8 cellular contexts compared by ENCODE assay signal in the genomic region with DNA sequence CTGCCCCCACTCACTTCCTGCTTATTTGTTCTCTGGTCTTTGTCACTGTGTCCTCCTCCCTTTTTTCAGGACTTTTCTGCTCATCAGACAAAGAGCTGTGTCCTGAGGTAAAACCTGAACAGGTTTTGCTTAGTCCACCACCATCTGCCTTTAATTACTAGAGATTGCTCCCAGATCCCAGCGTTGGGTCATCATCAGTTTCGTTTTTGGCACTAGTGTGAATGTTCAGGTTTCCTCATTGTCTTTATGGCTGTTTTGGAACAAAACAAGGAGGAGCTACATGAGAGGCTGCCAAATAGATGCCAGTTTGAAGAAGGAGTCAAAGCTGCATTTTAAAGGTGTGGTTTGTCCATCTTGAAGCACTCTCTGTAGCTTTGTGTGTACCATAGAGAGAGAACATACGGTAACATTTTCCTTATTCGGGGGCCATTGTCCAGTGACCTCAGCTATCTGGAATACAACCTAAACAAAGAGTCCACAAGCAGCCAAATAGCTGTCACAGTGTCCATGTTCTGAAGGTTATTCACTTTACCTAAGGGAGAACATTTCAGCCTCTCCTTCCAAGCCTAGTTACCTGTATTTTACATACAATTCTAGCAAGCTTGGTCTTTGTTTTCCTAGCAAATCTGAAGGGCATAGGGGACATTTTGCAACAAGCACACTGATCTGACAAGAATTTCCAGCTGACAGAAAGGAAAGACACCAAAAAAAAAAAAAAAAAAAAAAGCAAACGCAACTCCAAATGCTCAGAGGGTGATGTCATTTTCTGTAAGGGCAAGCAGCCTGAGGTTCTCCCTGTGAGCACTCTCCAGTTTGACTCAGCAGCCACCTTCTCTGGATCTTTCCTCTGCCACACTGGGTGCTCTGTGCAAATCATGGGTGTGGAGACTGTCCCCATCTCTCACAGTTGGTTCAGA.
A peak's percentile ranks its signal among the peaks of the same experiment; 100 is the strongest.
DNase-seq lines count a peak whose midpoint lies in the region; TF ChIP-seq lines count a peak whose summit lies in the region.

No MANE protein-coding gene starts in this region.

- DNase-seq in BJ (ENCODE audit: low read depth) = peak; percentile 32
- DNase-seq in NCI-H146 treated with DMSO at 0.1 percent for 48 hours (lab: John Stamatoyannopoulos, UW; ENCODE audit: unreplicated experiment) = peak; percentile 9
- DNase-seq in esophagus squamous epithelium (lab: John Stamatoyannopoulos, UW) = no peak
- peak; percentile 91 for DNase-seq in osteoblast (ENCODE audit: insufficient read length, low spot score, missing footprints)
- DNase-seq in HT-29 (ENCODE audit: low spot score) = no peak
- no peak for DNase-seq in RPMI8226
- DNase-seq in NAMALWA (ENCODE audit: low spot score) = no peak
- DNase-seq in coronary artery (ENCODE audit: low spot score) = no peak

- peaks cover 0 to 15% (median 5%) of the 10 kb centered on the region in 3 donors for H3K9me3 ChIP-seq in esophagus squamous epithelium
- H3K9me3 ChIP-seq in osteoblast (ENCODE audit: low read depth, low read length) = no peaks in the 10 kb centered on the region

- TF ChIP-seq CTCF in BJ (IDR thresholded peaks at IDR 0.05; ENCODE audit: insufficient read depth, low read depth, low read length) (no peak), esophagus squamous epithelium (IDR thresholded peaks at IDR 0.05) (no peak), osteoblast (IDR thresholded peaks at IDR 0.05; ENCODE audit: extremely low read depth, low read depth, low read length) (no peak), coronary artery (IDR thresholded peaks at IDR 0.05) (no peak)

- H3K27me3 ChIP-seq in BJ (ENCODE audit: control insufficient read depth, insufficient read depth, low read length) (no peaks in the 10 kb centered on the region), esophagus squamous epithelium (no peaks in the 10 kb centered on the region), osteoblast (ENCODE audit: insufficient read depth, low read length) (no peaks in the 10 kb centered on the region)

- TF ChIP-seq POLR2A in esophagus squamous epithelium (IDR thresholded peaks at IDR 0.05) = no peak

- CTCF ChIA-PET in BJ (lab: Yijun Ruan, JAX) = interaction anchor here (1.2 to 1.6 kb wide), 2 partner anchors 9 to 13 kb away, joined by 3 read pairs; no protein-coding TSS in a partner anchor

- H3K79me2 ChIP-seq in osteoblast (ENCODE audit: insufficient read depth, low read length) = no peaks in the 10 kb centered on the region

- 22% methylated on average over 4 to 5 of the region's 5 CpGs for WGBS in esophagus squamous epithelium, 2 donors

- intact Hi-C loops in esophagus squamous epithelium (cut with DNase I) = no loop called here

- H3K4me1 ChIP-seq in esophagus squamous epithelium (peaks cover 8 to 29% (median 13%) of the 10 kb centered on the region in 3 donors), osteoblast (ENCODE audit: insufficient read depth, low read length) (peaks cover 5% of the 10 kb centered on the region)

- H3K36me3 ChIP-seq in BJ (ENCODE audit: control insufficient read depth, insufficient read depth, low read length) (no peaks in the 10 kb centered on the region), esophagus squamous epithelium (peaks cover 0 to 37% (median 5%) of the 10 kb centered on the region in 3 donors), osteoblast (ENCODE audit: insufficient read depth, low read length) (no peaks in the 10 kb centered on the region)

- POLR2A ChIA-PET in BJ (lab: Charles Lee) = no interaction called here

- H3K27ac ChIP-seq in esophagus squamous epithelium = peak overlapping the region; percentile 76 to 90 (median 86)
- H3K27ac ChIP-seq in osteoblast (ENCODE audit: low read depth, low read length) = no peak overlapping the region
- H3K27ac ChIP-seq in coronary artery = no peak overlapping the region

- peak overlapping the region; percentile 12 for H2AFZ ChIP-seq in osteoblast (ENCODE audit: low read length)

- no peaks in the 10 kb centered on the region for H4K20me1 ChIP-seq in osteoblast (ENCODE audit: insufficient read depth, low read length)

- H3K4me3 ChIP-seq in BJ (ENCODE audit: low read depth, low read length) (no peak overlapping the region), esophagus squamous epithelium (no peak overlapping the region), osteoblast (ENCODE audit: insufficient read depth, low read length) (no peak overlapping the region), coronary artery (no peak overlapping the region)

- peak overlapping the region; percentile 24 for H3K4me2 ChIP-seq in osteoblast (ENCODE audit: insufficient read depth, low read length)

Comparison
In these comparisons a context has a peak if more than half of its experiments do, and no peak if none do; other contexts are left out.
1. DNase-seq: peak in BJ (single experiment), NCI-H146 treated with DMSO at 0.1 percent for 48 hours (single experiment) and osteoblast (single experiment); none in esophagus squamous epithelium (single experiment), HT-29 (single experiment), RPMI8226 (single experiment), NAMALWA (single experiment) and coronary artery (single experiment).
2. H3K27ac ChIP-seq: peak in esophagus squamous epithelium (4 of 4); none in osteoblast (single experiment) and coronary artery (0 of 2).